In genomic region chr2:55809875-55810620, GRCh38 we compare ENCODE assay signal across 17 cellular contexts.
DNase-seq lines count a peak whose midpoint lies in the region; ATAC-seq and TF ChIP-seq lines count a peak whose summit lies in the region.
"Had no signal": no experiment of that assay in that cellular context is flagged by ENCODE, and none has a peak within 500 bp of the region (broad histone marks: within the 10 kb centered on the region; RNA-seq: fewer than 3 reads in every experiment).

No MANE protein-coding gene starts in this region.

- TF ChIP-seq CTCF in mesothelial cell of epicardium (IDR thresholded peaks at IDR 0.05; ENCODE audit: unreplicated experiment) = no peak

- POLR2A ChIA-PET in naive thymus-derived CD8-positive, alpha-beta T cell (lab: Charles Lee) = no interaction called here

- no peak overlapping the region for H3K4me3 ChIP-seq in skeletal muscle cell (ENCODE audit: low read depth, low read length)
- H3K4me3 ChIP-seq: coronary artery, mucosa of descending colon, ovary had no signal

- no peaks in the 10 kb centered on the region for H3K36me3 Mint-ChIP-seq in naive thymus-derived CD8-positive, alpha-beta T cell
- H3K36me3 Mint-ChIP-seq in mesothelial cell of epicardium = no peaks in the 10 kb centered on the region
- H3K36me3 Mint-ChIP-seq: CD4-positive, CD25-positive, alpha-beta regulatory T cell had no signal

- ATAC-seq in left cardiac atrium (peak; percentile 70 to 90), GM21576 (IDR thresholded peaks at IDR 0.05; ENCODE audit: unreplicated experiment) (no peak)
- no peak for ATAC-seq in naive thymus-derived CD8-positive, alpha-beta T cell
- ATAC-seq: mucosa of descending colon had no signal

- H3K27ac Mint-ChIP-seq in naive thymus-derived CD8-positive, alpha-beta T cell = no peak overlapping the region
- H3K27ac Mint-ChIP-seq in mesothelial cell of epicardium = no peak overlapping the region
- H3K27ac Mint-ChIP-seq: CD4-positive, CD25-positive, alpha-beta regulatory T cell had no signal

- intact Hi-C loops in left cardiac atrium (cut with DNase I) = no loop called here

- H3K4me3 Mint-ChIP-seq in naive thymus-derived CD8-positive, alpha-beta T cell = no peak overlapping the region
- no peak overlapping the region for H3K4me3 Mint-ChIP-seq in mesothelial cell of epicardium
- H3K4me3 Mint-ChIP-seq: CD4-positive, CD25-positive, alpha-beta regulatory T cell had no signal

- peaks cover 0 to 7% (median 0%) of the 10 kb centered on the region in 9 donors for H3K9me3 Mint-ChIP-seq in naive thymus-derived CD8-positive, alpha-beta T cell
- H3K9me3 Mint-ChIP-seq in mesothelial cell of epicardium = peaks cover under 1% of the 10 kb centered on the region

- peaks cover 7 to 41% (median 12%) of the 10 kb centered on the region in 5 donors for H3K27me3 Mint-ChIP-seq in naive thymus-derived CD8-positive, alpha-beta T cell
- peaks cover 4% of the 10 kb centered on the region for H3K27me3 Mint-ChIP-seq in mesothelial cell of epicardium (ENCODE audit: low read depth)
- H3K27me3 Mint-ChIP-seq: CD4-positive, CD25-positive, alpha-beta regulatory T cell had no signal

- H3K4me1 Mint-ChIP-seq in naive thymus-derived CD8-positive, alpha-beta T cell = no peaks in the 10 kb centered on the region
- peaks cover 5% of the 10 kb centered on the region for H3K4me1 Mint-ChIP-seq in mesothelial cell of epicardium
- H3K4me1 Mint-ChIP-seq: CD4-positive, CD25-positive, alpha-beta regulatory T cell had no signal

- DNase-seq in GM03348 (ENCODE audit: low spot score) (peak; percentile 9), amniotic epithelial cell (ENCODE audit: low read depth) (peak; percentile 70), left cardiac atrium (peak; percentile 37), skeletal muscle cell (ENCODE audit: low read depth) (peak; percentile 67), mesothelial cell of epicardium (ENCODE audit: low spot score in 2 of 2, unreplicated experiment in 2 of 2) (no peak)
- DNase-seq in naive thymus-derived CD8-positive, alpha-beta T cell = no peak
- DNase-seq in effector CD4-positive, alpha-beta T cell = no peak
- DNase-seq: activated CD4-positive, alpha-beta T cell treated with anti-CD3 and anti-CD28 coated beads for 1 hour; CD4-positive, CD25-positive, alpha-beta regulatory T cell; EL; mucosa of descending colon; NCI-H1694 treated with DMSO at 0.1 percent for 48 hours; NCI-H774; stimulated activated CD4-positive, alpha-beta T cell treated with anti-CD3 and anti-CD28 coated beads, Interleukin-15, amount 100 ng/mL, for 24 hours had no signal

Comparison
In these comparisons a context has a peak if more than half of its experiments do, and no peak if none do; other contexts are left out.
1. DNase-seq: peak in GM03348 (single experiment), amniotic epithelial cell (single experiment), left cardiac atrium (single experiment) and skeletal muscle cell (single experiment); none in naive thymus-derived CD8-positive, alpha-beta T cell (0 of 10), effector CD4-positive, alpha-beta T cell (single experiment) and mesothelial cell of epicardium (0 of 2).
2. ATAC-seq: peak in left cardiac atrium (2 of 2); none in naive thymus-derived CD8-positive, alpha-beta T cell (0 of 2) and GM21576 (single experiment).